22 cellular contexts compared by ENCODE assay signal in the genomic region with DNA sequence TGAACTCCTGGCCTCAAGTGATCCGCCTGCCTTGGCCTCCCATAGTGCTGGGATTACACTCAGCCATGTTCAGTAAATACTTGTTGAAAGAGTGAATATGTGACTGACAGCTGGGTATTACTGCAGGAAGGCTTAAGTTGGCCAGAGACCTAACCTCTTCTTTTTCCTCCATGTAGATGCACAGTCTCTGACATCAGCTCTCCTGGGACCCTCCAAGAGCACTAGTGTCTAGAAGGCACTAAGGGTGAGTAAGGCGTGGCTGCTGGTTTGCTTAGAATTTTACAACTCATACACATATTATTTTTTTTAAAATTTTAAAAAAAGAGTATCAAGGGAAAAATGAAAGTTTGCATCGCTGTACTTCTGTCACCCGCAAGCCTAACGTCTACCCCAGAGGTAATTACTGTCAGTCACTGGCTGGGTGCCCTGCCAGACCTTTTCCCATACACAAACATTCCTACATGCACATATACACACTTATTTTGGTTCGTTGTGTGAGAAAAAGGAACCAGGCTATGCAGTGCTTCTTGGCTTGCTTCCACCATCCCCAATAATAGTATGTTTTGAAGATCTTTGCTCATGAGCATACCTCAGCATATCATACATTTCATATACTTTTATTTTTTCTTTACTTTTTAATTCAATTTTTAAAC.
"Had no signal": no experiment of that assay in that cellular context is flagged by ENCODE, and none has a peak within 500 bp of the region (broad histone marks: within the 10 kb centered on the region; RNA-seq: fewer than 3 reads in every experiment).

No MANE protein-coding gene starts in this region.

- H3K27ac ChIP-seq: esophagus muscularis mucosa, foreskin keratinocyte had no signal

- ATAC-seq: activated CD8-positive, alpha-beta memory T cell treated with anti-CD3 and anti-CD28 coated beads, Interleukin-2, amount 10 ng/mL, durations not matched to agents 7 days and 5 days; foreskin keratinocyte; left lobe of liver; stimulated activated naive CD8-positive, alpha-beta T cell treated with anti-CD3 and anti-CD28 coated beads, Interleukin-15, amount 100 ng/mL, for 72 hours had no signal

- H3K4me1 ChIP-seq: foreskin keratinocyte had no signal

- H3K4me3 Mint-ChIP-seq: activated CD4-positive, alpha-beta memory T cell treated with anti-CD3 and anti-CD28 coated beads, Interleukin-2, amount 10 ng/mL, durations not matched to agents 7 days and 5 days; activated CD8-positive, alpha-beta memory T cell treated with anti-CD3 and anti-CD28 coated beads, Interleukin-2, amount 10 ng/mL, durations not matched to agents 7 days and 5 days; activated naive CD8-positive, alpha-beta T cell; brain; dendritic cell treated with granulocyte-macrophage colony-stimulating factor and Interleukin-4, amounts not matched to agents 40 ng/mL and 50 ng/mL, for 4 days; mesothelial cell of epicardium; nephron progenitor cell; stimulated activated naive CD8-positive, alpha-beta T cell treated with anti-CD3 and anti-CD28 coated beads, Interleukin-15, amount 100 ng/mL, for 72 hours; T-helper 2 cell treated with Interferon-gamma antibody and Interleukin-4, amounts not matched to agents 5 μg/mL and 100 μg/mL, for 36 hours; type B pancreatic cell had no signal

- H3K4me1 Mint-ChIP-seq: activated CD4-positive, alpha-beta memory T cell treated with anti-CD3 and anti-CD28 coated beads, Interleukin-2, amount 10 ng/mL, durations not matched to agents 7 days and 5 days; activated CD8-positive, alpha-beta memory T cell treated with anti-CD3 and anti-CD28 coated beads, Interleukin-2, amount 10 ng/mL, durations not matched to agents 7 days and 5 days; stimulated activated naive CD8-positive, alpha-beta T cell treated with anti-CD3 and anti-CD28 coated beads, Interleukin-15, amount 100 ng/mL, for 72 hours had no signal

- DNase-seq: activated CD4-positive, alpha-beta memory T cell treated with anti-CD3 and anti-CD28 coated beads, Interleukin-2, amount 10 ng/mL, durations not matched to agents 7 days and 5 days; activated CD4-positive, alpha-beta T cell treated with anti-CD3 and anti-CD28 coated beads for 48 hours; activated CD4-positive, CD25-positive, alpha-beta regulatory T cell; activated CD8-positive, alpha-beta memory T cell treated with anti-CD3 and anti-CD28 coated beads, Interleukin-2, amount 10 ng/mL, durations not matched to agents 7 days and 5 days; central memory CD4-positive, alpha-beta T cell; effector memory CD4-positive, alpha-beta T cell; foreskin keratinocyte; hypothalamus; nephron progenitor cell; nucleus accumbens; stimulated activated CD4-positive, alpha-beta T cell treated with anti-CD3 and anti-CD28 coated beads, Interleukin-12 subunit alpha, Interleukin-12 subunit beta, amount 100 ng/mL, for 4 hours; stimulated activated CD4-positive, alpha-beta T cell treated with anti-CD3 and anti-CD28 coated beads, Interleukin-1b, Interleukin-23, amount 100 ng/mL, for 48 hours; stimulated activated naive CD8-positive, alpha-beta T cell treated with anti-CD3 and anti-CD28 coated beads, Interleukin-15, amount 100 ng/mL, for 72 hours had no signal

- H3K27me3 ChIP-seq: esophagus muscularis mucosa, foreskin keratinocyte had no signal

- H3K27me3 Mint-ChIP-seq: activated CD4-positive, alpha-beta memory T cell treated with anti-CD3 and anti-CD28 coated beads, Interleukin-2, amount 10 ng/mL, durations not matched to agents 7 days and 5 days; activated CD8-positive, alpha-beta memory T cell treated with anti-CD3 and anti-CD28 coated beads, Interleukin-2, amount 10 ng/mL, durations not matched to agents 7 days and 5 days; activated naive CD8-positive, alpha-beta T cell; brain; stimulated activated naive CD8-positive, alpha-beta T cell treated with anti-CD3 and anti-CD28 coated beads, Interleukin-15, amount 100 ng/mL, for 72 hours; type B pancreatic cell had no signal

- H3K27ac Mint-ChIP-seq: activated CD4-positive, alpha-beta memory T cell treated with anti-CD3 and anti-CD28 coated beads, Interleukin-2, amount 10 ng/mL, durations not matched to agents 7 days and 5 days; activated CD8-positive, alpha-beta memory T cell treated with anti-CD3 and anti-CD28 coated beads, Interleukin-2, amount 10 ng/mL, durations not matched to agents 7 days and 5 days; activated naive CD8-positive, alpha-beta T cell; brain; dendritic cell treated with granulocyte-macrophage colony-stimulating factor and Interleukin-4, amounts not matched to agents 40 ng/mL and 50 ng/mL, for 4 days; mesothelial cell of epicardium; nephron progenitor cell; T-helper 2 cell treated with Interferon-gamma antibody and Interleukin-4, amounts not matched to agents 5 μg/mL and 100 μg/mL, for 36 hours; type B pancreatic cell had no signal

- H3K9me3 Mint-ChIP-seq: dendritic cell treated with granulocyte-macrophage colony-stimulating factor and Interleukin-4, amounts not matched to agents 40 ng/mL and 50 ng/mL, for 4 days; stimulated activated naive CD8-positive, alpha-beta T cell treated with anti-CD3 and anti-CD28 coated beads, Interleukin-15, amount 100 ng/mL, for 72 hours; T-helper 2 cell treated with Interferon-gamma antibody and Interleukin-4, amounts not matched to agents 5 μg/mL and 100 μg/mL, for 36 hours had no signal

- H3K9me3 ChIP-seq: esophagus muscularis mucosa had no signal

- H3K4me3 ChIP-seq: esophagus muscularis mucosa, lung had no signal
